ENCODE assay signal across 23 cellular contexts in the genomic region with DNA sequence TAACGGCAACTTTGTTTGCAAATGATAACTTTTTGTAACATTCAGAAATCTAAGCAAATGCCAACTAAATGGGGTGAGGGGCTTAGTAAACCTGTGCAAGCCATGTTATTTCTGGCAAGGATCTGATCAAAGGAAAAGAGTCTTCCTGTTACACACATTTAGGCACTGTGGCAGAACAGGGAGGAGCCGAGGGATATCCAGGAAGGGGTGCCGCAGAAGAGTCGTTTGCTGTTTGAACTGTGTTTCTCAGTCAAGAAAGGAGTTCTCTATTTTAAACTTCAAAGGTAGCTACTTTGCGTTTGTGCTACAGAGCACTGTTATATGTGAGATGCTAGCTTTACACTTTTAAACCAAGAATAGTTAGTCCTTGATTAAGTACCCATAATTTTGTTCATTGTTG.
A peak's percentile ranks its signal among the peaks of the same experiment; 100 is the strongest.
DNase-seq lines count a peak whose midpoint lies in the region; ATAC-seq, FAIRE-seq and TF ChIP-seq lines count a peak whose summit lies in the region.
"Had no signal": no experiment of that assay in that cellular context is flagged by ENCODE, and none has a peak within 500 bp of the region (broad histone marks: within the 10 kb centered on the region; RNA-seq: fewer than 3 reads in every experiment).

No MANE protein-coding gene starts in this region.

- H3K4me3 ChIP-seq in right cardiac atrium (ENCODE audit: low read length) (no peak overlapping the region), right atrium auricular region (no peak overlapping the region), Loucy (ENCODE audit: low read length, poor library complexity, severe bottlenecking) (no peak overlapping the region), kidney (ENCODE audit: low read length in 2 of 2) (peak overlapping the region in 1 of 2 donors; percentile 10), thymus (ENCODE audit: low read length) (no peak overlapping the region)
- H3K4me3 ChIP-seq: ascending aorta, hepatocyte, testis had no signal

- WGBS in right cardiac atrium = 70% methylated on average over 5 of the region's 5 CpGs
- 22% methylated on average over 5 of the region's 5 CpGs for WGBS in thymus

- H3K27ac ChIP-seq in right cardiac atrium (ENCODE audit: low read length) = no peak overlapping the region
- H3K27ac ChIP-seq in right atrium auricular region = no peak overlapping the region
- peak overlapping the region; percentile 44 to 57 for H3K27ac ChIP-seq in kidney (ENCODE audit: low read depth in 2 of 2, low read length in 2 of 2)
- peak overlapping the region; percentile 85 for H3K27ac ChIP-seq in thymus (ENCODE audit: low read depth)
- H3K27ac ChIP-seq: ascending aorta, hepatocyte, KMS-11, testis had no signal

- peaks cover 3% of the 10 kb centered on the region for H3K4me1 ChIP-seq in right cardiac atrium (ENCODE audit: control insufficient read depth, insufficient read depth, low read length)
- peaks cover 0 to 12% of the 10 kb centered on the region in 2 donors for H3K4me1 ChIP-seq in right atrium auricular region
- peaks cover 34% of the 10 kb centered on the region for H3K4me1 ChIP-seq in Loucy (ENCODE audit: insufficient read depth, low read length, poor library complexity, severe bottlenecking)
- H3K4me1 ChIP-seq in kidney (ENCODE audit: control insufficient read depth in 1 of 2, insufficient read depth in 1 of 2, low read depth in 1 of 2, low read length in 2 of 2) = peaks cover 0 to 10% of the 10 kb centered on the region in 2 donors
- peaks cover 6% of the 10 kb centered on the region for H3K4me1 ChIP-seq in thymus (ENCODE audit: control insufficient read depth, insufficient read depth, low read length)

- no peak for TF ChIP-seq CTCF in right atrium auricular region (IDR thresholded peaks at IDR 0.05)
- no peak for TF ChIP-seq CTCF in Loucy (conservative IDR thresholded peaks at IDR 0.05; ENCODE audit: low read length)
- no peak for TF ChIP-seq CTCF in kidney (IDR thresholded peaks at IDR 0.05; ENCODE audit: borderline replicate concordance, extremely low read depth, insufficient read depth)

- peak in 1 of 3 donors; percentile 47 for DNase-seq in right cardiac atrium
- no peak for DNase-seq in right atrium auricular region (ENCODE audit: low spot score)
- DNase-seq in kidney = no peak
- no peak for DNase-seq in activated effector memory CD4-positive, alpha-beta T cell treated with anti-CD3 and anti-CD28 coated beads, Interleukin-2, amount 50 U/mL, for 16 hours
- DNase-seq in stimulated activated CD4-positive, alpha-beta T cell treated with anti-CD3 and anti-CD28 coated beads, Interleukin-4, amount 100 ng/mL, for 1 hour = no peak
- DNase-seq: DMS53; endodermal cell; HCEC 1CT; islet precursor cell; NCI-H1105 treated with DMSO at 0.1 percent for 48 hours; NCI-H2107; NCI-H524 treated with DMSO at 0.1 percent for 48 hours; occipital lobe; SHP77 treated with DMSO at 0.1 percent for 48 hours; stimulated activated CD4-positive, alpha-beta T cell treated with anti-CD3 and anti-CD28 coated beads, Interleukin-2, amount 100 ng/mL, for 24 hours; testis had no signal

- H2AFZ ChIP-seq in Loucy (ENCODE audit: low read length) = 0 out of 2 replicates have a peak overlapping the region, but pooled peaks have one; percentile 29
- H2AFZ ChIP-seq: hepatocyte had no signal

- H4K20me1 ChIP-seq in Loucy (ENCODE audit: insufficient read depth, low read length, poor library complexity, severe bottlenecking) = no peaks in the 10 kb centered on the region

- H3K27me3 ChIP-seq in right cardiac atrium (ENCODE audit: control insufficient read depth, insufficient read depth) (no peaks in the 10 kb centered on the region), right atrium auricular region (no peaks in the 10 kb centered on the region), Loucy (ENCODE audit: insufficient read depth, low read length, poor library complexity, severe bottlenecking) (no peaks in the 10 kb centered on the region), thymus (ENCODE audit: control insufficient read depth, insufficient read depth) (no peaks in the 10 kb centered on the region)
- H3K27me3 ChIP-seq: ascending aorta, hepatocyte, testis had no signal

- no peak for FAIRE-seq in kidney (lab: Jason Lieb, UNC)
- FAIRE-seq: GM18507 had no signal

- H3K4me2 ChIP-seq in Loucy (ENCODE audit: low read depth, low read length, poor library complexity, severe bottlenecking) = peak overlapping the region; percentile 12
- H3K4me2 ChIP-seq: hepatocyte had no signal

- no peaks in the 10 kb centered on the region for H3K79me2 ChIP-seq in Loucy (ENCODE audit: insufficient read depth, low read length)
- H3K79me2 ChIP-seq: hepatocyte had no signal

- H3K9ac ChIP-seq in Loucy (ENCODE audit: low read depth, low read length, poor library complexity, severe bottlenecking) = no peak overlapping the region
- H3K9ac ChIP-seq in kidney (ENCODE audit: low read length in 2 of 2) = no peak overlapping the region
- H3K9ac ChIP-seq: KMS-11 had no signal

- H3K9me3 ChIP-seq in right cardiac atrium (ENCODE audit: control insufficient read depth, low read length) (no peaks in the 10 kb centered on the region), right atrium auricular region (no peaks in the 10 kb centered on the region), Loucy (ENCODE audit: insufficient read depth, low read depth, low read length) (no peaks in the 10 kb centered on the region), kidney (ENCODE audit: control insufficient read depth in 1 of 2, low read length in 2 of 2) (no peaks in the 10 kb centered on the region), thymus (ENCODE audit: control insufficient read depth) (no peaks in the 10 kb centered on the region)
- H3K9me3 ChIP-seq: ascending aorta, testis had no signal

- intact Hi-C loops in right cardiac atrium (cut with DNase I) (no loop called here), kidney (cut with DNase I) (no loop called here)

- ATAC-seq in right cardiac atrium = peak; percentile 47 to 87
- ATAC-seq: sciatic nerve had no signal

- H3K9me2 ChIP-seq in Loucy (replicated peaks; ENCODE audit: low read depth, low read length) = no peaks in the 10 kb centered on the region

- H3F3A ChIP-seq in Loucy (ENCODE audit: low read depth) = no peaks in the 10 kb centered on the region

- no peaks in the 10 kb centered on the region for H3K36me3 ChIP-seq in right atrium auricular region
- no peaks in the 10 kb centered on the region for H3K36me3 ChIP-seq in Loucy (ENCODE audit: insufficient read depth, low read length)
- no peaks in the 10 kb centered on the region for H3K36me3 ChIP-seq in kidney (ENCODE audit: control insufficient read depth in 1 of 2, insufficient read depth in 2 of 2, low read length in 2 of 2)
- no peaks in the 10 kb centered on the region for H3K36me3 ChIP-seq in thymus (ENCODE audit: control insufficient read depth, insufficient read depth)
- H3K36me3 ChIP-seq: ascending aorta had no signal

Comparison
In these comparisons a context has a peak if more than half of its experiments do, and no peak if none do; other contexts are left out.
1. H3K27ac ChIP-seq: peak in kidney (2 of 2) and thymus (single experiment); none in right cardiac atrium (single experiment) and right atrium auricular region (0 of 2).